20 cellular contexts compared by ENCODE assay signal in genomic region chr12:48034835-48035805, GRCh38. TPM values are rescaled to one million over a fixed set of nuclear protein-coding genes. Genes with fewer than 3 reads are reported as not detected.
"Had no signal": no experiment of that assay in that cellular context is flagged by ENCODE, and none has a peak within 500 bp of the region (broad histone marks: within the 10 kb centered on the region; RNA-seq: fewer than 3 reads in every experiment).

No MANE protein-coding gene starts in this region.

- H3K27me3 Mint-ChIP-seq: activated naive CD8-positive, alpha-beta T cell treated with anti-CD3 and anti-CD28 coated beads for 36 hours; naive thymus-derived CD4-positive, alpha-beta T cell; type B pancreatic cell had no signal

- H3K4me1 ChIP-seq: breast epithelium, colonic mucosa, pancreas, vagina had no signal

- H3K36me3 ChIP-seq: breast epithelium, colonic mucosa, heart right ventricle, neutrophil, pancreas, vagina had no signal

- ATAC-seq: heart right ventricle; left colon; naive thymus-derived CD4-positive, alpha-beta T cell; pancreas; right cardiac atrium; stimulated activated memory B cell treated with anti-CD40 and anti-IgM and Interleukin-4, amounts not matched to agents 10 μg/mL and 1 μg/mL and 100 μg/mL, for 72 hours; WTC11 had no signal

- H3K27ac Mint-ChIP-seq: activated naive CD8-positive, alpha-beta T cell treated with anti-CD3 and anti-CD28 coated beads for 36 hours; naive thymus-derived CD4-positive, alpha-beta T cell; stimulated activated memory B cell treated with anti-CD40 and anti-IgM and Interleukin-4, amounts not matched to agents 10 μg/mL and 1 μg/mL and 100 μg/mL, for 72 hours; type B pancreatic cell; WTC11 had no signal

- H3K27ac ChIP-seq: breast epithelium, colonic mucosa, heart right ventricle, neutrophil, pancreas, vagina had no signal

- DNase-seq: activated naive CD8-positive, alpha-beta T cell treated with anti-CD3 and anti-CD28 coated beads for 36 hours; activated T-cell treated with anti-CD3 and anti-CD28 coated beads, Interleukin-2, amount 50 U/mL, for 1 hour; colonic mucosa; heart right ventricle; left colon; mesendoderm; naive thymus-derived CD4-positive, alpha-beta T cell; pancreas; right cardiac atrium; stimulated activated CD4-positive, alpha-beta T cell treated with anti-CD3 and anti-CD28 coated beads, Interleukin-12 subunit alpha, Interleukin-12 subunit beta, amount 100 ng/mL, for 4 hours; T-helper 9 cell had no signal

- H3K36me3 Mint-ChIP-seq: activated naive CD8-positive, alpha-beta T cell treated with anti-CD3 and anti-CD28 coated beads for 36 hours; naive thymus-derived CD4-positive, alpha-beta T cell; stimulated activated memory B cell treated with anti-CD40 and anti-IgM and Interleukin-4, amounts not matched to agents 10 μg/mL and 1 μg/mL and 100 μg/mL, for 72 hours; type B pancreatic cell had no signal

- H3K4me3 Mint-ChIP-seq: activated naive CD8-positive, alpha-beta T cell treated with anti-CD3 and anti-CD28 coated beads for 36 hours; naive thymus-derived CD4-positive, alpha-beta T cell; stimulated activated memory B cell treated with anti-CD40 and anti-IgM and Interleukin-4, amounts not matched to agents 10 μg/mL and 1 μg/mL and 100 μg/mL, for 72 hours; type B pancreatic cell; WTC11 had no signal

- H3K9me3 ChIP-seq: breast epithelium, colonic mucosa, heart right ventricle, neutrophil, pancreas, vagina had no signal

- H3K4me3 ChIP-seq: breast epithelium, colonic mucosa, heart right ventricle, pancreas, vagina had no signal

- FAIRE-seq: keratinocyte, pancreas had no signal

- H3K27me3 ChIP-seq: breast epithelium, colonic mucosa, neutrophil, pancreas, vagina had no signal

- H3K9me3 Mint-ChIP-seq: activated naive CD8-positive, alpha-beta T cell treated with anti-CD3 and anti-CD28 coated beads for 36 hours; naive thymus-derived CD4-positive, alpha-beta T cell; stimulated activated memory B cell treated with anti-CD40 and anti-IgM and Interleukin-4, amounts not matched to agents 10 μg/mL and 1 μg/mL and 100 μg/mL, for 72 hours; WTC11 had no signal

RNA-seq across cellular contexts. Expression of gene COL2A1, which starts 30.8 kb away (rescaled TPM):
- total RNA-seq: naive thymus-derived CD4-positive, alpha-beta T cell; pulmonary artery endothelial cell; right cardiac atrium; T-helper 1 cell treated with Interleukin-12 subunit alpha and Interleukin-12 subunit beta and Interleukin-4 antibody, amounts not matched to agents 30 ng/mL and 1 ng/mL, for 36 hours; vagina had no signal
- polyA plus RNA-seq: naive thymus-derived CD4-positive, alpha-beta T cell had no signal
